Comparison of ENCODE assay signal across 14 cellular contexts in genomic region chr9:534886-535285, GRCh38. TPM values are rescaled to one million over a fixed set of nuclear protein-coding genes. Genes with fewer than 3 reads are reported as not detected.
DNase-seq lines count a peak whose midpoint lies in the region; ATAC-seq and TF ChIP-seq lines count a peak whose summit lies in the region.
"Had no signal": no experiment of that assay in that cellular context is flagged by ENCODE, and none has a peak within 500 bp of the region (broad histone marks: within the 10 kb centered on the region; RNA-seq: fewer than 3 reads in every experiment).

No MANE protein-coding gene starts in this region.

- ATAC-seq in gastrocnemius medialis: peak; percentile 58 to 59
- no peak for ATAC-seq in HG02798 (IDR thresholded peaks at IDR 0.05; ENCODE audit: poor library complexity, unreplicated experiment)
- ATAC-seq in HG02759 (IDR thresholded peaks at IDR 0.05; ENCODE audit: unreplicated experiment): no peak

- peaks cover 42% of the 10 kb centered on the region for H3K36me3 Mint-ChIP-seq in MCF 10A (ENCODE audit: insufficient read depth, unreplicated experiment)
- H3K36me3 Mint-ChIP-seq: naive B cell had no signal

- no peaks in the 10 kb centered on the region for H3K9me3 Mint-ChIP-seq in MCF 10A (ENCODE audit: unreplicated experiment)

- H3K9me3 ChIP-seq in Karpas-422 (ENCODE audit: low read length) (no peaks in the 10 kb centered on the region), right atrium auricular region (no peaks in the 10 kb centered on the region), gastrocnemius medialis (no peaks in the 10 kb centered on the region)
- H3K9me3 ChIP-seq: BLaER1, SJSA1 had no signal

- intact Hi-C loops in MCF 10A (cut with micrococcal nuclease) (no loop called here), gastrocnemius medialis (cut with DNase I; ENCODE audit: low total_unique reads) (no loop called here)

- no peaks in the 10 kb centered on the region for H4K20me1 ChIP-seq in Karpas-422 (ENCODE audit: insufficient read depth, low read depth, low read length)
- H4K20me1 ChIP-seq: BLaER1 had no signal

- no peaks in the 10 kb centered on the region for H3K9me2 ChIP-seq in Karpas-422 (replicated peaks; ENCODE audit: insufficient read depth, low read length)

- in situ Hi-C loops in gastrocnemius medialis (cut with MboI; ENCODE audit: low sequenced_read_pairs in 4 of 4): no loop called here

- CTCF ChIA-PET in MCF 10A (lab: Yijun Ruan, JAX): no interaction called here

- TF ChIP-seq CTCF in MCF 10A (IDR thresholded peaks at IDR 0.05; ENCODE audit: unreplicated experiment) (no peak), right atrium auricular region (IDR thresholded peaks at IDR 0.05) (no peak), gastrocnemius medialis (IDR thresholded peaks at IDR 0.05 in 4 of 5, conservative IDR thresholded peaks at IDR 0.05 in 1 of 5) (no peak), foreskin fibroblast (IDR thresholded peaks at IDR 0.05; ENCODE audit: low read depth, low read length) (no peak)

- no TSS peak for BruUV-seq in MCF 10A (replicated peaks; lab: Mats Ljungman, UMichigan)

- DNase-seq in Karpas-422 (no peak), MCF 10A (ENCODE audit: unreplicated experiment) (peak; percentile 90), right atrium auricular region (ENCODE audit: low spot score) (no peak), gastrocnemius medialis (peak in 1 of 2 donors; percentile 22), AG08396 (ENCODE audit: low spot score) (no peak), foreskin fibroblast (no peak)
- DNase-seq: activated T-cell treated with anti-CD3 and anti-CD28 coated beads, Interleukin-2, amount 50 U/mL, for 48 hours; immature natural killer cell; naive B cell; NCI-H524 treated with DMSO at 0.1 percent for 48 hours had no signal

- peaks cover 95% of the 10 kb centered on the region for H3K79me2 ChIP-seq in Karpas-422 (ENCODE audit: low read length)

- H2AFZ ChIP-seq in Karpas-422 (ENCODE audit: low read length): no peak overlapping the region

- TF ChIP-seq POLR2A in gastrocnemius medialis (IDR thresholded peaks at IDR 0.05): no peak

- peaks cover 12% of the 10 kb centered on the region for H3K36me3 ChIP-seq in Karpas-422 (ENCODE audit: insufficient read depth, low read length)
- no peaks in the 10 kb centered on the region for H3K36me3 ChIP-seq in right atrium auricular region
- H3K36me3 ChIP-seq in gastrocnemius medialis: no peaks in the 10 kb centered on the region
- H3K36me3 ChIP-seq: BLaER1, SJSA1 had no signal

- H3K27ac ChIP-seq in Karpas-422 (ENCODE audit: low read length): peak overlapping the region; percentile 13; the same call in 1 of the 2 replicates
- H3K27ac ChIP-seq in right atrium auricular region: peak overlapping the region; percentile 54 to 68
- H3K27ac ChIP-seq in gastrocnemius medialis: no peak overlapping the region
- H3K27ac ChIP-seq: BLaER1, SJSA1 had no signal

- no peaks in the 10 kb centered on the region for H3K27me3 Mint-ChIP-seq in MCF 10A (ENCODE audit: insufficient read depth, unreplicated experiment)

- H3K4me3 ChIP-seq in Karpas-422 (ENCODE audit: low read length): no peak overlapping the region
- H3K4me3 ChIP-seq in right atrium auricular region: no peak overlapping the region
- H3K4me3 ChIP-seq in gastrocnemius medialis: no peak overlapping the region
- no peak overlapping the region for H3K4me3 ChIP-seq in foreskin fibroblast (ENCODE audit: low read depth in 1 of 2, low read length in 2 of 2)
- H3K4me3 ChIP-seq: BLaER1, SJSA1 had no signal

- peaks cover 79% of the 10 kb centered on the region for H3K4me1 ChIP-seq in Karpas-422 (ENCODE audit: low read length)
- H3K4me1 ChIP-seq in right atrium auricular region: peaks cover 0 to 80% of the 10 kb centered on the region in 2 donors
- H3K4me1 ChIP-seq in gastrocnemius medialis: peaks cover 11 to 41% of the 10 kb centered on the region in 2 donors
- H3K4me1 ChIP-seq: SJSA1 had no signal

- POLR2A ChIA-PET in MCF 10A (lab: Yijun Ruan, JAX): interaction anchor here (0.7 to 2.8 kb wide), 7 partner anchors 9 to 266 kb away, joined by 3 to 7 read pairs (median 3); no protein-coding TSS in a partner anchor

- H3K9ac ChIP-seq in Karpas-422 (ENCODE audit: low read length): no peak overlapping the region
- H3K9ac ChIP-seq: BLaER1 had no signal

- peaks cover 44% of the 10 kb centered on the region for H3K4me1 Mint-ChIP-seq in MCF 10A (ENCODE audit: insufficient read depth, unreplicated experiment)
- H3K4me1 Mint-ChIP-seq: immature natural killer cell had no signal

- H3K27ac Mint-ChIP-seq in MCF 10A (ENCODE audit: low read depth, unreplicated experiment): peak overlapping the region; percentile 74
- H3K27ac Mint-ChIP-seq: immature natural killer cell, naive B cell had no signal

- no peak overlapping the region for H3K4me2 ChIP-seq in Karpas-422 (ENCODE audit: low read depth, low read length, poor library complexity, severe bottlenecking)

- peak overlapping the region; percentile 14 for H3K4me3 Mint-ChIP-seq in MCF 10A (ENCODE audit: unreplicated experiment)
- H3K4me3 Mint-ChIP-seq: immature natural killer cell, naive B cell had no signal

- H3K27me3 ChIP-seq in Karpas-422 (ENCODE audit: low read length) (no peaks in the 10 kb centered on the region), right atrium auricular region (no peaks in the 10 kb centered on the region), gastrocnemius medialis (no peaks in the 10 kb centered on the region)
- H3K27me3 ChIP-seq: BLaER1, SJSA1 had no signal

RNA-seq across cellular contexts. Expression of gene KANK1, which starts 30.4 kb away (rescaled TPM):
- 78.7 and 82.5 TPM in 2 replicates for total RNA-seq in Karpas-422 (2014; rRNA removed; shearing (Covaris generic); ENCODE audit: low replicate concordance)
- 46.0 and 56.1 TPM in 2 replicates for total RNA-seq in MCF 10A (2022)
- 100 to 1,000 TPM; 164 to 166 TPM for total RNA-seq in right atrium auricular region
- total RNA-seq in gastrocnemius medialis: 100 to 1,000 TPM in 1 of 4 donors, 10 to 100 TPM in 3; 40.3 to 135 (median 70.5) TPM

Comparison
In these comparisons a context has a peak if more than half of its experiments do, and no peak if none do; other contexts are left out.
1. H3K27ac ChIP-seq: peak in Karpas-422 (single experiment) and right atrium auricular region (2 of 2); none in gastrocnemius medialis (0 of 4).
2. ATAC-seq: peak in gastrocnemius medialis (2 of 2); none in HG02798 (single experiment) and HG02759 (single experiment).